In the genomic region with DNA sequence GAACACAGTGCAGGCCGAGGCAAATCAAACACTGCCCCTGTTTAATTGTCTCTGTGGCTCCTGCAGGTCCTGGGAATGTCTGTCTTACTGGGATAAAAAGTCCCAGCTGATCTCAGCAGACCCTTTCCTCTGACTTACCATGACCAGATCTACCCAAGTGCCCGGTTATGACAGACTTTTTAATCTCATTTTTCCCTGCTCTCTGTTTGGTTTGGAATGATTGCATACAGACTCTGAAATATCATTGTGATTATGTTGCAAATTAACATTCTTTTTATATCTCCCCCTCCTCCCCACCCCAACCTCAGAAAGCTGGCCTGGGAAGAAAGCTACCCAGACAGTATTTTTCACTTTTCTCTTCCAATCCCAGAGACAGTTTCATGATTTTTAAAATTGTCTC, we compare ENCODE assay signal across 28 cellular contexts. TPM values are rescaled to one million over a fixed set of nuclear protein-coding genes. Genes with fewer than 3 reads are reported as not detected.
DNase-seq lines count a peak whose midpoint lies in the region; TF ChIP-seq lines count a peak whose summit lies in the region.
"Had no signal": no experiment of that assay in that cellular context is flagged by ENCODE, and none has a peak within 500 bp of the region (broad histone marks: within the 10 kb centered on the region; RNA-seq: fewer than 3 reads in every experiment).

No MANE protein-coding gene starts in this region.

- no peaks in the 10 kb centered on the region for H3K9me3 Mint-ChIP-seq in chondrocyte (ENCODE audit: low read depth)
- H3K9me3 Mint-ChIP-seq: H9, IgD-negative memory B cell had no signal

- H3K36me3 ChIP-seq in esophagus squamous epithelium (peaks cover 0 to 68% (median 3%) of the 10 kb centered on the region in 3 donors), thyroid gland (no peaks in the 10 kb centered on the region)
- H3K36me3 ChIP-seq: BE2C, SJSA1 had no signal

- TF ChIP-seq CTCF in chondrocyte (IDR thresholded peaks at IDR 0.05): no peak
- no peak for TF ChIP-seq CTCF in esophagus squamous epithelium (IDR thresholded peaks at IDR 0.05)
- TF ChIP-seq CTCF in thyroid gland (IDR thresholded peaks at IDR 0.05): no peak

- TF ChIP-seq POLR2A in esophagus squamous epithelium (IDR thresholded peaks at IDR 0.05) (no peak), thyroid gland (IDR thresholded peaks at IDR 0.05) (no peak)

- H3K27me3 ChIP-seq in esophagus squamous epithelium: no peaks in the 10 kb centered on the region
- no peaks in the 10 kb centered on the region for H3K27me3 ChIP-seq in thyroid gland
- H3K27me3 ChIP-seq: SJSA1 had no signal

- H3K4me3 Mint-ChIP-seq in chondrocyte (ENCODE audit: unreplicated experiment): no peak overlapping the region
- H3K4me3 Mint-ChIP-seq: GM23338, H9, IgD-negative memory B cell had no signal

- H3K27ac Mint-ChIP-seq in chondrocyte (ENCODE audit: unreplicated experiment): peak overlapping the region; percentile 71
- H3K27ac Mint-ChIP-seq: GM23338, IgD-negative memory B cell had no signal

- H3K4me3 ChIP-seq in esophagus squamous epithelium (no peak overlapping the region), thyroid gland (replicated peaks in 1 of 3) (no peak overlapping the region)
- H3K4me3 ChIP-seq: GM23338, PC-9, SJSA1 had no signal

- H3K36me3 Mint-ChIP-seq in chondrocyte (ENCODE audit: low read depth): peaks cover 24% of the 10 kb centered on the region
- H3K36me3 Mint-ChIP-seq: IgD-negative memory B cell had no signal

- 43 to 52% methylated on average over 2 of the region's 2 CpGs for WGBS in esophagus squamous epithelium, 2 donors
- 58 to 83% methylated on average over 2 of the region's 2 CpGs for WGBS in thyroid gland, 2 donors

- H3K4me1 Mint-ChIP-seq in chondrocyte (ENCODE audit: low read depth): peaks cover 20% of the 10 kb centered on the region
- H3K4me1 Mint-ChIP-seq: GM23338, IgD-negative memory B cell had no signal

- H3K4me1 ChIP-seq in esophagus squamous epithelium (peaks cover 12 to 64% (median 15%) of the 10 kb centered on the region in 3 donors), thyroid gland (peaks cover 24 to 30% of the 10 kb centered on the region in 2 donors)
- H3K4me1 ChIP-seq: BE2C, SJSA1 had no signal

- H3K27me3 Mint-ChIP-seq in chondrocyte (ENCODE audit: low read depth): no peaks in the 10 kb centered on the region
- H3K27me3 Mint-ChIP-seq: IgD-negative memory B cell had no signal

- H3K27ac ChIP-seq in esophagus squamous epithelium (peak overlapping the region in 3 of 4 donors; percentile 20 to 63 (median 22)), thyroid gland (peak overlapping the region in 2 of 3 donors; percentile 28 to 29)
- H3K27ac ChIP-seq: HL-60, KMS-11, PC-9, SJSA1 had no signal

- DNase-seq in activated CD4-positive, CD25-positive, alpha-beta regulatory T cell treated with anti-CD3 and anti-CD28 coated beads, Interleukin-2, amount 50 U/mL, for 72 hours: peak; percentile 14
- DNase-seq in activated CD4-positive, CD25-positive, alpha-beta regulatory T cell (lab: John Stamatoyannopoulos, UW): no peak
- DNase-seq in chondrocyte (ENCODE audit: low spot score) (no peak), esophagus squamous epithelium (lab: John Stamatoyannopoulos, UW) (no peak), thyroid gland (no peak), NCI-H128 (lab: John Stamatoyannopoulos, UW; ENCODE audit: unreplicated experiment) (no peak), inferior parietal cortex (ENCODE audit: extremely low spot score) (no peak)
- DNase-seq in stimulated activated CD4-positive, alpha-beta T cell treated with anti-CD3 and anti-CD28 coated beads, Interleukin-4, amount 100 ng/mL, for 1 hour: no peak
- DNase-seq: 8988T; BE2C; DMS79 treated with DMSO at 0.1 percent for 48 hours; GF-D8; H9; NCI-H1092; NCI-H1436; NCI-H187 treated with DMSO at 0.1 percent for 48 hours; NCI-H2107; NCI-H446; NCI-H524 treated with DMSO at 0.1 percent for 48 hours; NCI-H82; NK-92 treated with Interleukin-12 subunit alpha and Interleukin-12 subunit beta, amount 100 ng/mL, for 24 hours; PC-9; Right ventricle myocardium superior had no signal

- intact Hi-C loops in esophagus squamous epithelium (cut with DNase I) (no loop called here), thyroid gland (cut with DNase I) (no loop called here)

- no peaks in the 10 kb centered on the region for H3K9me3 ChIP-seq in esophagus squamous epithelium
- H3K9me3 ChIP-seq in thyroid gland: no peaks in the 10 kb centered on the region
- H3K9me3 ChIP-seq: BE2C, SJSA1 had no signal

RNA-seq across cellular contexts. Expression of a gene that starts 16.3 kb away (rescaled TPM):
- total RNA-seq in chondrocyte: 3.5 to 4.5 TPM (median 4.4 TPM) in 3 replicates
- 10 to 100 TPM; 15.8 to 24.2 (median 21.4) TPM for total RNA-seq in esophagus squamous epithelium
- 10 to 100 TPM in 2 of 4 donors, 1 to 10 TPM in 2; 4.8 to 12.6 (median 8.7) TPM for total RNA-seq in thyroid gland
- total RNA-seq: GM23338, PC-9 had no signal

RNA-seq across cellular contexts. Expression of a gene that starts 36.8 kb away (rescaled TPM):
- total RNA-seq in chondrocyte (not detected in 3 replicates), esophagus squamous epithelium (under 1 TPM in 3 of 4 donors, not detected in 1; 0.32 to 0.48 (median 0.38) TPM), thyroid gland (10 to 100 TPM in 3 of 4 donors, 1 to 10 TPM in 1; 3.6 to 38.2 (median 19.0) TPM)
- total RNA-seq: GM23338, H9, Right ventricle myocardium superior, SJSA1 had no signal

RNA-seq across cellular contexts. Expression of a gene that starts 43.6 kb away (rescaled TPM):
- not detected in 3 replicates for total RNA-seq in chondrocyte
- 10 to 100 TPM in 1 of 4 donors, under 1 TPM in 3; 0.19 to 22.8 (median 0.38) TPM for total RNA-seq in esophagus squamous epithelium
- 1 to 10 TPM; 1.6 to 4.8 (median 3.3) TPM for total RNA-seq in thyroid gland
- total RNA-seq: GM23338, H9, SJSA1 had no signal
